ENCODE assay signal across 2 cellular contexts in the genomic region with DNA sequence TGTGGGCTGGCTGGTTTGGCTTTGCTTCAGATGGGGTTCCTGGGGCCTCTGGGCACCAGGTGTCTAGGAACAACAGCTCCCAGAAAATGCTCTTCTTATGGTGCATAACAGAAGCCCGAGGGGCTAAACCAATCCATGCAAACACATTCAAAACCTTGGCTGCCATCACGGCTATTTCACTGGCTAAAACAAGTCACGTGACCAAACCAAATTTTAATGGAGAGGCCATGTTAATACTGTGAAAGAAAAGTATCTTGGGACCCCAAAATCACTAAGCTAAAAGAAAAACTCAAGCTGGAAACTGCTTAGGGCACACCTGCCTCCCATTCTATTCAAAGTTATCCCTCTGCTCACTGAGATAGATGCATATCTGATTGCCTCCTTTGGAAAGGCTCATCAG.
TF ChIP-seq lines count a peak whose summit lies in the region.

No MANE protein-coding gene starts in this region.

TF ChIP-seq in HepG2, 621 proteins besides CTCF, POLR2A, EP300 and RAD21:
- TF ChIP-seq RAD51 (IDR thresholded peaks at IDR 0.05; ENCODE audit: borderline replicate concordance), result peak; percentile 87
- no peak for TF ChIP-seq ZIK1 (CRISPR knock-in tag; IDR thresholded peaks at IDR 0.05; ENCODE audit: borderline replicate concordance, low read depth)
- TF ChIP-seq, protein P1, sequence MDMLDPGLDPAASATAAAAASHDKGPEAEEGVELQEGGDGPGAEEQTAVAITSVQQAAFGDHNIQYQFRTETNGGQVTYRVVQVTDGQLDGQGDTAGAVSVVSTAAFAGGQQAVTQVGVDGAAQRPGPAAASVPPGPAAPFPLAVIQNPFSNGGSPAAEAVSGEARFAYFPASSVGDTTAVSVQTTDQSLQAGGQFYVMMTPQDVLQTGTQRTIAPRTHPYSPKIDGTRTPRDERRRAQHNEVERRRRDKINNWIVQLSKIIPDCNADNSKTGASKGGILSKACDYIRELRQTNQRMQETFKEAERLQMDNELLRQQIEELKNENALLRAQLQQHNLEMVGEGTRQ (IDR thresholded peaks at IDR 0.05; ENCODE audit: low read depth, low read length), result peak; percentile 56; the same call in 1 of the 2 replicates
- TF ChIP-seq, protein P1 (CRISPR knock-in tag; IDR thresholded peaks at IDR 0.05; ENCODE audit: borderline replicate concordance), result no peak

TF ChIP-seq in GM12878, 131 proteins besides CTCF, POLR2A, EP300 and RAD21:
- no peak for TF ChIP-seq HCFC1 (IDR thresholded peaks at IDR 0.05; ENCODE audit: low read length)
- peak; percentile 63; the same call in 1 of the 2 replicates for TF ChIP-seq RAD51 (IDR thresholded peaks at IDR 0.05)
- no peak for TF ChIP-seq WRNIP1 (IDR thresholded peaks at IDR 0.05; ENCODE audit: borderline replicate concordance, low read depth, low read length)
- TF ChIP-seq, protein P2, sequence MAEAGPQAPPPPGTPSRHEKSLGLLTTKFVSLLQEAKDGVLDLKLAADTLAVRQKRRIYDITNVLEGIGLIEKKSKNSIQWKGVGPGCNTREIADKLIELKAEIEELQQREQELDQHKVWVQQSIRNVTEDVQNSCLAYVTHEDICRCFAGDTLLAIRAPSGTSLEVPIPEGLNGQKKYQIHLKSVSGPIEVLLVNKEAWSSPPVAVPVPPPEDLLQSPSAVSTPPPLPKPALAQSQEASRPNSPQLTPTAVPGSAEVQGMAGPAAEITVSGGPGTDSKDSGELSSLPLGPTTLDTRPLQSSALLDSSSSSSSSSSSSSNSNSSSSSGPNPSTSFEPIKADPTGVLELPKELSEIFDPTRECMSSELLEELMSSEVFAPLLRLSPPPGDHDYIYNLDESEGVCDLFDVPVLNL (IDR thresholded peaks at IDR 0.05; ENCODE audit: low read depth, low read length), result no peak
- no peak for TF ChIP-seq BCL11A (IDR thresholded peaks at IDR 0.05; ENCODE audit: low read depth, low read length)
- TF ChIP-seq NRF1 (conservative IDR thresholded peaks at IDR 0.05; ENCODE audit: low read depth, low read length), result no peak
- TF ChIP-seq SIX5 (IDR thresholded peaks at IDR 0.05; ENCODE audit: low read depth, low read length, severe bottlenecking), result no peak
